Comparison of ENCODE assay signal across 11 cellular contexts in genomic region chr15:51348688-51349087, GRCh38. TPM values are rescaled to one million over a fixed set of nuclear protein-coding genes. Genes with fewer than 3 reads are reported as not detected.
DNase-seq lines count a peak whose midpoint lies in the region; ATAC-seq and TF ChIP-seq lines count a peak whose summit lies in the region.
"Had no signal": no experiment of that assay in that cellular context is flagged by ENCODE, and none has a peak within 500 bp of the region (broad histone marks: within the 10 kb centered on the region; RNA-seq: fewer than 3 reads in every experiment).

No MANE protein-coding gene starts in this region.

- peaks cover 16% of the 10 kb centered on the region for H3K4me1 ChIP-seq in OCI-LY3 (ENCODE audit: low read length)
- H3K4me1 ChIP-seq in tibial artery: peaks cover 0 to 69% (median 33%) of the 10 kb centered on the region in 4 donors
- H3K4me1 ChIP-seq in colonic mucosa: no peaks in the 10 kb centered on the region

- peaks cover 5% of the 10 kb centered on the region for H3K4me1 Mint-ChIP-seq in activated CD8-positive, alpha-beta memory T cell treated with anti-CD3 and anti-CD28 coated beads, Interleukin-2, amount 10 ng/mL, durations not matched to agents 7 days and 5 days
- H3K4me1 Mint-ChIP-seq in activated CD8-positive, alpha-beta T cell treated with anti-CD3 and anti-CD28 coated beads for 36 hours (ENCODE audit: low read depth): no peaks in the 10 kb centered on the region

- ATAC-seq in activated CD8-positive, alpha-beta memory T cell treated with anti-CD3 and anti-CD28 coated beads, Interleukin-2, amount 10 ng/mL, durations not matched to agents 7 days and 5 days: peak; percentile 51
- ATAC-seq in HG02884 (IDR thresholded peaks at IDR 0.05; ENCODE audit: unreplicated experiment): peak; percentile 94
- no peak for ATAC-seq in activated CD8-positive, alpha-beta T cell treated with anti-CD3 and anti-CD28 coated beads for 36 hours

- H3K27me3 ChIP-seq in OCI-LY3 (ENCODE audit: low read depth, low read length) (no peaks in the 10 kb centered on the region; the same call in 1 of the 2 replicates), tibial artery (no peaks in the 10 kb centered on the region), colonic mucosa (no peaks in the 10 kb centered on the region)

- H3K4me3 Mint-ChIP-seq in activated CD8-positive, alpha-beta memory T cell treated with anti-CD3 and anti-CD28 coated beads, Interleukin-2, amount 10 ng/mL, durations not matched to agents 7 days and 5 days: peak overlapping the region; percentile 2
- H3K4me3 Mint-ChIP-seq in activated CD8-positive, alpha-beta T cell treated with anti-CD3 and anti-CD28 coated beads for 36 hours: no peak overlapping the region

- no peaks in the 10 kb centered on the region for H3K9me3 Mint-ChIP-seq in activated CD8-positive, alpha-beta memory T cell treated with anti-CD3 and anti-CD28 coated beads, Interleukin-2, amount 10 ng/mL, durations not matched to agents 7 days and 5 days (ENCODE audit: low read depth)
- H3K9me3 Mint-ChIP-seq in activated CD8-positive, alpha-beta T cell treated with anti-CD3 and anti-CD28 coated beads for 36 hours: no peaks in the 10 kb centered on the region

- H4K20me1 ChIP-seq in OCI-LY3 (ENCODE audit: insufficient read depth, low read length): no peaks in the 10 kb centered on the region

- H3K4me3 ChIP-seq in OCI-LY3 (ENCODE audit: low read length): no peak overlapping the region
- peak overlapping the region in 1 of 2 donors; percentile 23 for H3K4me3 ChIP-seq in tibial artery
- no peak overlapping the region for H3K4me3 ChIP-seq in colonic mucosa
- H3K4me3 ChIP-seq: skin epidermis had no signal

- intact Hi-C loops in tibial artery (cut with DNase I; ENCODE audit: low total_unique reads) (no loop called here), colonic mucosa (cut with DNase I) (no loop called here)
- intact Hi-C loops in activated CD8-positive, alpha-beta T cell treated with anti-CD3 and anti-CD28 coated beads for 36 hours (cut with micrococcal nuclease): no loop called here

- H3K36me3 Mint-ChIP-seq in activated CD8-positive, alpha-beta memory T cell treated with anti-CD3 and anti-CD28 coated beads, Interleukin-2, amount 10 ng/mL, durations not matched to agents 7 days and 5 days: no peaks in the 10 kb centered on the region
- H3K36me3 Mint-ChIP-seq in activated CD8-positive, alpha-beta T cell treated with anti-CD3 and anti-CD28 coated beads for 36 hours (ENCODE audit: low read depth): no peaks in the 10 kb centered on the region

- H3K79me2 ChIP-seq in OCI-LY3 (ENCODE audit: low read length): no peaks in the 10 kb centered on the region

- no peak overlapping the region for H3K27ac Mint-ChIP-seq in activated CD8-positive, alpha-beta memory T cell treated with anti-CD3 and anti-CD28 coated beads, Interleukin-2, amount 10 ng/mL, durations not matched to agents 7 days and 5 days
- H3K27ac Mint-ChIP-seq in activated CD8-positive, alpha-beta T cell treated with anti-CD3 and anti-CD28 coated beads for 36 hours: no peak overlapping the region

- H3K9ac ChIP-seq in OCI-LY3 (ENCODE audit: low read length) (no peak overlapping the region), colonic mucosa (ENCODE audit: low read depth in 2 of 2, low read length in 2 of 2) (no peak overlapping the region)

- H3K9me3 ChIP-seq in OCI-LY3 (ENCODE audit: insufficient read depth, low read length): no peaks in the 10 kb centered on the region
- H3K9me3 ChIP-seq in tibial artery: no peaks in the 10 kb centered on the region
- H3K9me3 ChIP-seq in colonic mucosa: no peaks in the 10 kb centered on the region

- DNase-seq in activated CD8-positive, alpha-beta memory T cell treated with anti-CD3 and anti-CD28 coated beads, Interleukin-2, amount 10 ng/mL, durations not matched to agents 7 days and 5 days: no peak
- no peak for DNase-seq in activated CD8-positive, alpha-beta memory T cell treated with anti-CD3 and anti-CD28 coated beads, Interleukin-2, amount 50 U/mL, for 4 hours
- DNase-seq in tibial artery: no peak
- DNase-seq in colonic mucosa: no peak
- DNase-seq in activated CD8-positive, alpha-beta T cell treated with anti-CD3 and anti-CD28 coated beads for 36 hours: no peak
- DNase-seq in NK-92 treated with Interleukin-12 subunit alpha and Interleukin-12 subunit beta, amount 100 ng/mL, for 24 hours (lab: John Stamatoyannopoulos, UW): no peak
- DNase-seq: cerebellar nuclear complex, islet precursor cell had no signal

- TF ChIP-seq CTCF in OCI-LY3 (IDR thresholded peaks at IDR 0.05; ENCODE audit: low read depth, low read length) (no peak), tibial artery (IDR thresholded peaks at IDR 0.05) (no peak), colonic mucosa (IDR thresholded peaks at IDR 0.05) (no peak)
- no peak for TF ChIP-seq CTCF in activated CD8-positive, alpha-beta T cell treated with anti-CD3 and anti-CD28 coated beads for 36 hours (IDR thresholded peaks at IDR 0.05)

- CTCF ChIA-PET in activated CD8-positive, alpha-beta memory T cell treated with anti-CD3 and anti-CD28 coated beads, Interleukin-2, amount 10 ng/mL, durations not matched to agents 7 days and 5 days (lab: Charles Lee): no interaction called here
- CTCF ChIA-PET in activated CD8-positive, alpha-beta T cell treated with anti-CD3 and anti-CD28 coated beads for 36 hours (lab: Charles Lee): no interaction called here

- peaks cover 64% of the 10 kb centered on the region for H3K27me3 Mint-ChIP-seq in activated CD8-positive, alpha-beta memory T cell treated with anti-CD3 and anti-CD28 coated beads, Interleukin-2, amount 10 ng/mL, durations not matched to agents 7 days and 5 days
- peaks cover 6% of the 10 kb centered on the region for H3K27me3 Mint-ChIP-seq in activated CD8-positive, alpha-beta T cell treated with anti-CD3 and anti-CD28 coated beads for 36 hours

- H3K27ac ChIP-seq in OCI-LY3 (ENCODE audit: low read length): no peak overlapping the region
- peak overlapping the region; percentile 81 to 98 for H3K27ac ChIP-seq in tibial artery
- no peak overlapping the region for H3K27ac ChIP-seq in colonic mucosa

- peak overlapping the region; percentile 39 for H3K4me2 ChIP-seq in OCI-LY3 (ENCODE audit: low read length)

- H2AFZ ChIP-seq in OCI-LY3 (ENCODE audit: low read depth, low read length): peak overlapping the region; percentile 78

- no peaks in the 10 kb centered on the region for H3K36me3 ChIP-seq in OCI-LY3 (replicated peaks; ENCODE audit: low read depth, low read length)
- no peaks in the 10 kb centered on the region for H3K36me3 ChIP-seq in tibial artery
- no peaks in the 10 kb centered on the region for H3K36me3 ChIP-seq in colonic mucosa

- POLR2A ChIA-PET in activated CD8-positive, alpha-beta T cell treated with anti-CD3 and anti-CD28 coated beads for 36 hours (lab: Charles Lee): no interaction called here

RNA-seq across cellular contexts. Expression of gene GLDN, which starts 7.2 kb away (rescaled TPM):
- total RNA-seq in activated CD8-positive, alpha-beta memory T cell treated with anti-CD3 and anti-CD28 coated beads, Interleukin-2, amount 10 ng/mL, durations not matched to agents 7 days and 5 days: not detected
- total RNA-seq in colonic mucosa: 1 to 10 TPM; 3.7 to 8.6 TPM
- total RNA-seq in activated CD8-positive, alpha-beta T cell treated with anti-CD3 and anti-CD28 coated beads for 36 hours: not detected

RNA-seq across cellular contexts. Expression of gene CYP19A1, which starts 10.3 kb away (rescaled TPM):
- total RNA-seq in activated CD8-positive, alpha-beta memory T cell treated with anti-CD3 and anti-CD28 coated beads, Interleukin-2, amount 10 ng/mL, durations not matched to agents 7 days and 5 days: 1 to 10 TPM in 1 of 2 experiments, not detected in 1; 1.0 TPM
- total RNA-seq in colonic mucosa: not detected
- not detected for total RNA-seq in activated CD8-positive, alpha-beta T cell treated with anti-CD3 and anti-CD28 coated beads for 36 hours

Comparison
In these comparisons a context has a peak if more than half of its experiments do, and no peak if none do; other contexts are left out.
1. H3K27ac ChIP-seq: peak in tibial artery (2 of 2); none in OCI-LY3 (single experiment) and colonic mucosa (single experiment).
2. RNA of gene GLDN, which starts 7.2 kb away (total RNA-seq): 3.7 to 8.6 TPM in colonic mucosa; not detected in activated CD8-positive, alpha-beta memory T cell treated with anti-CD3 and anti-CD28 coated beads, Interleukin-2, amount 10 ng/mL, durations not matched to agents 7 days and 5 days and not detected in activated CD8-positive, alpha-beta T cell treated with anti-CD3 and anti-CD28 coated beads for 36 hours; every median in the first group is over 4 times any median in the second.